ENCODE assay signal across 1 cellular context in the genomic region with DNA sequence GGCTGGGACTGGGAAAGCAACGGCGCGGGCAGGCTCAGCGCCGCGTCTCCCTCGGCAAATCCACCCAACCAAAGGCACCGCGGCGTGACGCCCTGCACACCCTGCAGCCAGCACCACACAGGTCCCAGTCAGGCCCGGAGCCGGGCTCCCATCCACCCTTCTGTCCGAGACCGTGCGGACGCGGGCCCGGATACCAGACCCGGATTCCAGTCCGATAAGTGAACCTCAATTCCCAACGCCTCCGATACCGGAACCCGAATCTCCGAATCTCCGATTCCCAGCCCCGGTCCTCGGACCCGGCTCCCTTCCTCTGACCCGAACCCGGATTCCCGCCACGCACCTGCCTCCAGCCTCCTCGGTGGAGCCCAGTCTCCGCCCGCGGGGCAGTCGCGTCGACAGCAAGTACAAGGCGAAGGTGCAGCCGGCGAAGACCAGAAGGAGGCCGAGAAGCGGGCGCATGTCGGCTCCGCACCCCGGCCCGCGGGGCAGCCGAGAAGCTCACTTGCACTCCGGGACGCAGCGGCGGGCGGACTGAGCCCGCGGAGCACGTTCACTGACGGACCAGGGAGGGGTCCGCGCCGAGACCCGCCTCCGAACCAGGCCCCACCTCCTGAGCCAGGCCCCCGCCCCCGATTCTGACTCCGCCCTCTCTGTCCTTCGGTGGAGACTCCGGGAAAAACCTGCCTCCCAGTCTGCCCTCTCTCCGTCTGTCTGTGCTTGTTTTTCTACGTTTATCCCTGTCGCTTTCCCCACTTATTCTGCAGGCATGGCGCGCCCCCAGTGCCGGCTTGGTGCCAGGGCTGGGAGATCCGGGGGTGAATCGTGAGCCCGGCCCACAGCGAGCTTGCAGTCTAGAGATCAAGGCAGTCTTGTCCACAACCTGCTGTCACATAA.
TF ChIP-seq lines count a peak whose summit lies in the region.

A gene (minus strand): TSS at position 533 of the 894 bp plus-strand sequence. CDS start 74 bp downstream, at position 459.

TF ChIP-seq in K562, 482 proteins besides CTCF, POLR2A, EP300 and RAD21 (continued from another document and continues in another):
- no peak for TF ChIP-seq ZNF79 (CRISPR knock-in tag; IDR thresholded peaks at IDR 0.05; ENCODE audit: low read depth)
- no peak for TF ChIP-seq RBM15 (IDR thresholded peaks at IDR 0.05; ENCODE audit: insufficient read depth, low read length)
- TF ChIP-seq SRSF9 (IDR thresholded peaks at IDR 0.05; ENCODE audit: borderline replicate concordance, low read depth, low read length): no peak
- TF ChIP-seq, protein P1, sequence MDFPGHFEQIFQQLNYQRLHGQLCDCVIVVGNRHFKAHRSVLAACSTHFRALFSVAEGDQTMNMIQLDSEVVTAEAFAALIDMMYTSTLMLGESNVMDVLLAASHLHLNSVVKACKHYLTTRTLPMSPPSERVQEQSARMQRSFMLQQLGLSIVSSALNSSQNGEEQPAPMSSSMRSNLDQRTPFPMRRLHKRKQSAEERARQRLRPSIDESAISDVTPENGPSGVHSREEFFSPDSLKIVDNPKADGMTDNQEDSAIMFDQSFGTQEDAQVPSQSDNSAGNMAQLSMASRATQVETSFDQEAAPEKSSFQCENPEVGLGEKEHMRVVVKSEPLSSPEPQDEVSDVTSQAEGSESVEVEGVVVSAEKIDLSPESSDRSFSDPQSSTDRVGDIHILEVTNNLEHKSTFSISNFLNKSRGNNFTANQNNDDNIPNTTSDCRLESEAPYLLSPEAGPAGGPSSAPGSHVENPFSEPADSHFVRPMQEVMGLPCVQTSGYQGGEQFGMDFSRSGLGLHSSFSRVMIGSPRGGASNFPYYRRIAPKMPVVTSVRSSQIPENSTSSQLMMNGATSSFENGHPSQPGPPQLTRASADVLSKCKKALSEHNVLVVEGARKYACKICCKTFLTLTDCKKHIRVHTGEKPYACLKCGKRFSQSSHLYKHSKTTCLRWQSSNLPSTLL (IDR thresholded peaks at IDR 0.05): no peak
- TF ChIP-seq ZBTB1 (CRISPR knock-in tag; IDR thresholded peaks at IDR 0.05; ENCODE audit: borderline replicate concordance, low read depth): peak; percentile 71; the same call in 1 of the 2 replicates
- TF ChIP-seq, protein P2, sequence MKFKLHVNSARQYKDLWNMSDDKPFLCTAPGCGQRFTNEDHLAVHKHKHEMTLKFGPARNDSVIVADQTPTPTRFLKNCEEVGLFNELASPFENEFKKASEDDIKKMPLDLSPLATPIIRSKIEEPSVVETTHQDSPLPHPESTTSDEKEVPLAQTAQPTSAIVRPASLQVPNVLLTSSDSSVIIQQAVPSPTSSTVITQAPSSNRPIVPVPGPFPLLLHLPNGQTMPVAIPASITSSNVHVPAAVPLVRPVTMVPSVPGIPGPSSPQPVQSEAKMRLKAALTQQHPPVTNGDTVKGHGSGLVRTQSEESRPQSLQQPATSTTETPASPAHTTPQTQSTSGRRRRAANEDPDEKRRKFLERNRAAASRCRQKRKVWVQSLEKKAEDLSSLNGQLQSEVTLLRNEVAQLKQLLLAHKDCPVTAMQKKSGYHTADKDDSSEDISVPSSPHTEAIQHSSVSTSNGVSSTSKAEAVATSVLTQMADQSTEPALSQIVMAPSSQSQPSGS (CRISPR knock-in tag; IDR thresholded peaks at IDR 0.05): no peak
- TF ChIP-seq, protein P3, sequence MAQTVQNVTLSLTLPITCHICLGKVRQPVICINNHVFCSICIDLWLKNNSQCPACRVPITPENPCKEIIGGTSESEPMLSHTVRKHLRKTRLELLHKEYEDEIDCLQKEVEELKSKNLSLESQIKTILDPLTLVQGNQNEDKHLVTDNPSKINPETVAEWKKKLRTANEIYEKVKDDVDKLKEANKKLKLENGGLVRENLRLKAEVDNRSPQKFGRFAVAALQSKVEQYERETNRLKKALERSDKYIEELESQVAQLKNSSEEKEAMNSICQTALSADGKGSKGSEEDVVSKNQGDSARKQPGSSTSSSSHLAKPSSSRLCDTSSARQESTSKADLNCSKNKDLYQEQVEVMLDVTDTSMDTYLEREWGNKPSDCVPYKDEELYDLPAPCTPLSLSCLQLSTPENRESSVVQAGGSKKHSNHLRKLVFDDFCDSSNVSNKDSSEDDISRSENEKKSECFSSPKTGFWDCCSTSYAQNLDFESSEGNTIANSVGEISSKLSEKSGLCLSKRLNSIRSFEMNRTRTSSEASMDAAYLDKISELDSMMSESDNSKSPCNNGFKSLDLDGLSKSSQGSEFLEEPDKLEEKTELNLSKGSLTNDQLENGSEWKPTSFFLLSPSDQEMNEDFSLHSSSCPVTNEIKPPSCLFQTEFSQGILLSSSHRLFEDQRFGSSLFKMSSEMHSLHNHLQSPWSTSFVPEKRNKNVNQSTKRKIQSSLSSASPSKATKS (CRISPR knock-in tag; IDR thresholded peaks at IDR 0.05): no peak
- TF ChIP-seq MTA3 (IDR thresholded peaks at IDR 0.05; ENCODE audit: borderline replicate concordance): peak; percentile 90
- no peak; the same call in 1 of the 2 replicates for TF ChIP-seq ZNF121 (CRISPR knock-in tag; conservative IDR thresholded peaks at IDR 0.05)
- no peak for TF ChIP-seq ZNF77 (CRISPR knock-in tag; IDR thresholded peaks at IDR 0.05)
- TF ChIP-seq, protein P4, sequence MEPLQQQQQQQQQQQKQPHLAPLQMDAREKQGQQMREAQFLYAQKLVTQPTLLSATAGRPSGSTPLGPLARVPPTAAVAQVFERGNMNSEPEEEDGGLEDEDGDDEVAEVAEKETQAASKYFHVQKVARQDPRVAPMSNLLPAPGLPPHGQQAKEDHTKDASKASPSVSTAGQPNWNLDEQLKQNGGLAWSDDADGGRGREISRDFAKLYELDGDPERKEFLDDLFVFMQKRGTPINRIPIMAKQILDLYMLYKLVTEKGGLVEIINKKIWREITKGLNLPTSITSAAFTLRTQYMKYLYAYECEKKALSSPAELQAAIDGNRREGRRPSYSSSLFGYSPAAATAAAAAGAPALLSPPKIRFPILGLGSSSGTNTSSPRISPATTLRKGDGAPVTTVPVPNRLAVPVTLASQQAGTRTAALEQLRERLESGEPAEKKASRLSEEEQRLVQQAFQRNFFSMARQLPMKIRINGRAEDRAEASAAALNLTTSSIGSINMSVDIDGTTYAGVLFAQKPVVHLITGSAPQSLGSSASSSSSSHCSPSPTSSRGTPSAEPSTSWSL (CRISPR knock-in tag; IDR thresholded peaks at IDR 0.05; ENCODE audit: borderline replicate concordance): no peak
- TF ChIP-seq, protein P5, sequence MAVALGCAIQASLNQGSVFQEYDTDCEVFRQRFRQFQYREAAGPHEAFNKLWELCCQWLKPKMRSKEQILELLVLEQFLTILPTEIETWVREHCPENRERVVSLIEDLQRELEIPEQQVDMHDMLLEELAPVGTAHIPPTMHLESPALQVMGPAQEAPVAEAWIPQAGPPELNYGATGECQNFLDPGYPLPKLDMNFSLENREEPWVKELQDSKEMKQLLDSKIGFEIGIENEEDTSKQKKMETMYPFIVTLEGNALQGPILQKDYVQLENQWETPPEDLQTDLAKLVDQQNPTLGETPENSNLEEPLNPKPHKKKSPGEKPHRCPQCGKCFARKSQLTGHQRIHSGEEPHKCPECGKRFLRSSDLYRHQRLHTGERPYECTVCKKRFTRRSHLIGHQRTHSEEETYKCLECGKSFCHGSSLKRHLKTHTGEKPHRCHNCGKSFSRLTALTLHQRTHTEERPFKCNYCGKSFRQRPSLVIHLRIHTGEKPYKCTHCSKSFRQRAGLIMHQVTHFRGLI (CRISPR knock-in tag; IDR thresholded peaks at IDR 0.05): no peak
- no peak for TF ChIP-seq ESRRB (CRISPR knock-in tag; IDR thresholded peaks at IDR 0.05; ENCODE audit: borderline replicate concordance)
- TF ChIP-seq, protein P6, sequence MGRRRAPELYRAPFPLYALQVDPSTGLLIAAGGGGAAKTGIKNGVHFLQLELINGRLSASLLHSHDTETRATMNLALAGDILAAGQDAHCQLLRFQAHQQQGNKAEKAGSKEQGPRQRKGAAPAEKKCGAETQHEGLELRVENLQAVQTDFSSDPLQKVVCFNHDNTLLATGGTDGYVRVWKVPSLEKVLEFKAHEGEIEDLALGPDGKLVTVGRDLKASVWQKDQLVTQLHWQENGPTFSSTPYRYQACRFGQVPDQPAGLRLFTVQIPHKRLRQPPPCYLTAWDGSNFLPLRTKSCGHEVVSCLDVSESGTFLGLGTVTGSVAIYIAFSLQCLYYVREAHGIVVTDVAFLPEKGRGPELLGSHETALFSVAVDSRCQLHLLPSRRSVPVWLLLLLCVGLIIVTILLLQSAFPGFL (CRISPR knock-in tag; IDR thresholded peaks at IDR 0.05): no peak
- no peak for TF ChIP-seq FOXJ3 (CRISPR knock-in tag; IDR thresholded peaks at IDR 0.05)
- no peak for TF ChIP-seq TCF7L2 (IDR thresholded peaks at IDR 0.05; ENCODE audit: low read depth, low read length)
- no peak for TF ChIP-seq MECOM (CRISPR knock-in tag; IDR thresholded peaks at IDR 0.05)
- TF ChIP-seq, protein P7, sequence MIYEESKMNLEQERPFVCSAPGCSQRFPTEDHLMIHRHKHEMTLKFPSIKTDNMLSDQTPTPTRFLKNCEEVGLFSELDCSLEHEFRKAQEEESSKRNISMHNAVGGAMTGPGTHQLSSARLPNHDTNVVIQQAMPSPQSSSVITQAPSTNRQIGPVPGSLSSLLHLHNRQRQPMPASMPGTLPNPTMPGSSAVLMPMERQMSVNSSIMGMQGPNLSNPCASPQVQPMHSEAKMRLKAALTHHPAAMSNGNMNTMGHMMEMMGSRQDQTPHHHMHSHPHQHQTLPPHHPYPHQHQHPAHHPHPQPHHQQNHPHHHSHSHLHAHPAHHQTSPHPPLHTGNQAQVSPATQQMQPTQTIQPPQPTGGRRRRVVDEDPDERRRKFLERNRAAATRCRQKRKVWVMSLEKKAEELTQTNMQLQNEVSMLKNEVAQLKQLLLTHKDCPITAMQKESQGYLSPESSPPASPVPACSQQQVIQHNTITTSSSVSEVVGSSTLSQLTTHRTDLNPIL (CRISPR knock-in tag; IDR thresholded peaks at IDR 0.05): no peak
- peak; percentile 92 for TF ChIP-seq CCNT2 (IDR thresholded peaks at IDR 0.05; ENCODE audit: borderline replicate concordance, extremely low read depth, insufficient read length, low read depth, low read length)
- no peak for TF ChIP-seq YBX1 (IDR thresholded peaks at IDR 0.05)
- TF ChIP-seq ZNF175 (CRISPR knock-in tag; IDR thresholded peaks at IDR 0.05; ENCODE audit: low read depth): no peak; the same call in 1 of the 2 replicates
- TF ChIP-seq HDAC2 (IDR thresholded peaks at IDR 0.05): no peak
- peak; percentile 96 for TF ChIP-seq CBX1 (IDR thresholded peaks at IDR 0.05; ENCODE audit: low read depth)
- no peak for TF ChIP-seq COPS2 (conservative IDR thresholded peaks at IDR 0.05)
- TF ChIP-seq, protein P8, sequence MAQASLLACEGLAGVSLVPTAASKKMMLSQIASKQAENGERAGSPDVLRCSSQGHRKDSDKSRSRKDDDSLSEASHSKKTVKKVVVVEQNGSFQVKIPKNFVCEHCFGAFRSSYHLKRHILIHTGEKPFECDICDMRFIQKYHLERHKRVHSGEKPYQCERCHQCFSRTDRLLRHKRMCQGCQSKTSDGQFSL (CRISPR knock-in tag; IDR thresholded peaks at IDR 0.05): 0 out of 2 replicates have a peak, but pooled peaks have one; percentile 43
- TF ChIP-seq, protein P8 (tag; IDR thresholded peaks at IDR 0.05): no peak
- TF ChIP-seq ZNF133 (CRISPR knock-in tag; IDR thresholded peaks at IDR 0.05): no peak
- TF ChIP-seq ZNF695 (CRISPR knock-in tag; IDR thresholded peaks at IDR 0.05): no peak
- peak; percentile 96 for TF ChIP-seq ZBTB7A (IDR thresholded peaks at IDR 0.05; ENCODE audit: borderline replicate concordance, control insufficient read depth, low read depth, low read length)
- peak; percentile 97 for TF ChIP-seq NCOA1 (IDR thresholded peaks at IDR 0.05; ENCODE audit: low read depth)
- TF ChIP-seq, protein P9, sequence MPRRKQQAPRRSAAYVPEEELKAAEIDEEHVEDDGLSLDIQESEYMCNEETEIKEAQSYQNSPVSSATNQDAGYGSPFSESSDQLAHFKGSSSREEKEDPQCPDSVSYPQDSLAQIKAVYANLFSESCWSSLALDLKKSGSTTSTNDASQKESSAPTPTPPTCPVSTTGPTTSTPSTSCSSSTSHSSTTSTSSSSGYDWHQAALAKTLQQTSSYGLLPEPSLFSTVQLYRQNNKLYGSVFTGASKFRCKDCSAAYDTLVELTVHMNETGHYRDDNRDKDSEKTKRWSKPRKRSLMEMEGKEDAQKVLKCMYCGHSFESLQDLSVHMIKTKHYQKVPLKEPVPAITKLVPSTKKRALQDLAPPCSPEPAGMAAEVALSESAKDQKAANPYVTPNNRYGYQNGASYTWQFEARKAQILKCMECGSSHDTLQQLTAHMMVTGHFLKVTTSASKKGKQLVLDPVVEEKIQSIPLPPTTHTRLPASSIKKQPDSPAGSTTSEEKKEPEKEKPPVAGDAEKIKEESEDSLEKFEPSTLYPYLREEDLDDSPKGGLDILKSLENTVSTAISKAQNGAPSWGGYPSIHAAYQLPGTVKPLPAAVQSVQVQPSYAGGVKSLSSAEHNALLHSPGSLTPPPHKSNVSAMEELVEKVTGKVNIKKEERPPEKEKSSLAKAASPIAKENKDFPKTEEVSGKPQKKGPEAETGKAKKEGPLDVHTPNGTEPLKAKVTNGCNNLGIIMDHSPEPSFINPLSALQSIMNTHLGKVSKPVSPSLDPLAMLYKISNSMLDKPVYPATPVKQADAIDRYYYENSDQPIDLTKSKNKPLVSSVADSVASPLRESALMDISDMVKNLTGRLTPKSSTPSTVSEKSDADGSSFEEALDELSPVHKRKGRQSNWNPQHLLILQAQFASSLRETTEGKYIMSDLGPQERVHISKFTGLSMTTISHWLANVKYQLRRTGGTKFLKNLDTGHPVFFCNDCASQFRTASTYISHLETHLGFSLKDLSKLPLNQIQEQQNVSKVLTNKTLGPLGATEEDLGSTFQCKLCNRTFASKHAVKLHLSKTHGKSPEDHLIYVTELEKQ (CRISPR knock-in tag; IDR thresholded peaks at IDR 0.05): no peak
- TF ChIP-seq NR2F6 (CRISPR knock-in tag; IDR thresholded peaks at IDR 0.05): no peak
- no peak for TF ChIP-seq KAT2B (IDR thresholded peaks at IDR 0.05; ENCODE audit: low read depth, low read length)
- TF ChIP-seq CBFA2T3 (IDR thresholded peaks at IDR 0.05): no peak
- no peak for TF ChIP-seq SLC30A9 (CRISPR knock-in tag; IDR thresholded peaks at IDR 0.05)
- TF ChIP-seq, protein P10, sequence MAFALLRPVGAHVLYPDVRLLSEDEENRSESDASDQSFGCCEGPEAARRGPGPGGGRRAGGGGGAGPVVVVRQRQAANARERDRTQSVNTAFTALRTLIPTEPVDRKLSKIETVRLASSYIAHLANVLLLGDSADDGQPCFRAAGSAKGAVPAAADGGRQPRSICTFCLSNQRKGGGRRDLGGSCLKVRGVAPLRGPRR (CRISPR knock-in tag; IDR thresholded peaks at IDR 0.05): no peak
- no peak for TF ChIP-seq IRF2 (CRISPR knock-in tag; IDR thresholded peaks at IDR 0.05)
- TF ChIP-seq ESRRA (IDR thresholded peaks at IDR 0.05; ENCODE audit: borderline replicate concordance, low read depth): peak; percentile 47; the same call in 1 of the 2 replicates
- no peak for TF ChIP-seq NCOA4 (IDR thresholded peaks at IDR 0.05; ENCODE audit: partially characterized antibody)
- TF ChIP-seq FIP1L1 (IDR thresholded peaks at IDR 0.05; ENCODE audit: low read depth, low read length, poor library complexity, severe bottlenecking): peak; percentile 95
- peak; percentile 71 for TF ChIP-seq PCBP1 (IDR thresholded peaks at IDR 0.05; ENCODE audit: low read depth, low read length, poor library complexity, severe bottlenecking)
- TF ChIP-seq TBP (optimal IDR thresholded peaks at IDR 0.05; ENCODE audit: low read depth, low read length): peak; percentile 97
- TF ChIP-seq ZNF263 (CRISPR knock-in tag; IDR thresholded peaks at IDR 0.05; ENCODE audit: borderline replicate concordance): no peak
- TF ChIP-seq ZNF354B (CRISPR knock-in tag; IDR thresholded peaks at IDR 0.05): no peak
